ENCODE assay signal across 1 cellular context in genomic region chr9:134638503-134639090, GRCh38.
TF ChIP-seq lines count a peak whose summit lies in the region.

No MANE protein-coding gene starts in this region.

TF ChIP-seq in H1, 55 proteins besides CTCF, POLR2A, EP300 and RAD21:
- no peak for TF ChIP-seq CTBP2 (IDR thresholded peaks at IDR 0.05; ENCODE audit: borderline replicate concordance, insufficient read depth, insufficient read length, low read length)
- no peak for TF ChIP-seq YY1 (IDR thresholded peaks at IDR 0.05; ENCODE audit: low read depth, low read length)
- TF ChIP-seq POLR2AphosphoS5 (IDR thresholded peaks at IDR 0.05; ENCODE audit: low read depth, low read length): no peak
- TF ChIP-seq SP4 (IDR thresholded peaks at IDR 0.05; ENCODE audit: low read length): no peak
- no peak for TF ChIP-seq KDM5A (IDR thresholded peaks at IDR 0.05; ENCODE audit: low read length)
- no peak for TF ChIP-seq SIX5 (IDR thresholded peaks at IDR 0.05; ENCODE audit: low read depth, low read length)
